9 cellular contexts compared by ENCODE assay signal in the genomic region with DNA sequence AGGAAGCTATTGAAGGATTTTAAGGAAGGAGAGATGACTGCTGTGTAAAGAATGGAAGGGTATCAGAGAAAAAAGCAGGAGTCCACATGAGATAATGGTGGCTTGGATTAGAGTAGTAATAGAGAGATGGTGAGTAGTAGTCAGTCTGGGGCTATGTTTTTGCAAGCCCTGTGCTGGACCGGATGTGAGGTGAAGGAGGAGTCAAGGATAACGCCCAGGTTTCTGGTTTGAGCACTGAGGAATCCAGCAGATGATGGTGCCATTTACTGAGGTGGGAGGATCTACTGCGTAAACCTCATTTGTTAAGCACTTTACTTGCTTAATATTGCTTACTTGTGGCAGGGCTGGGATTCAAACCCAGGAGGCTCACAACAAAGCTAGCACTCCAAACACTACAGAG. TPM values are rescaled to one million over a fixed set of nuclear protein-coding genes. Genes with fewer than 3 reads are reported as not detected.
DNase-seq lines count a peak whose midpoint lies in the region; ATAC-seq and TF ChIP-seq lines count a peak whose summit lies in the region.
"Had no signal": no experiment of that assay in that cellular context is flagged by ENCODE, and none has a peak within 500 bp of the region (broad histone marks: within the 10 kb centered on the region; RNA-seq: fewer than 3 reads in every experiment).

No MANE protein-coding gene starts in this region.

- H3K4me3 ChIP-seq in A673 (ENCODE audit: low read depth, low read length, poor library complexity, severe bottlenecking) (peak overlapping the region; percentile 98), HL-60 (replicated peaks; ENCODE audit: insufficient read depth, low read length) (peak overlapping the region; percentile 92; the same call in 1 of the 2 replicates), body of pancreas (no peak overlapping the region), H7 (ENCODE audit: insufficient read depth, low read depth, low read length) (no peak overlapping the region)

- H3K27me3 ChIP-seq in A673 (replicated peaks; ENCODE audit: insufficient read depth, low read depth, low read length, poor library complexity), result no peaks in the 10 kb centered on the region
- no peaks in the 10 kb centered on the region for H3K27me3 ChIP-seq in HL-60 (ENCODE audit: insufficient read depth, poor library complexity, severe bottlenecking)
- no peaks in the 10 kb centered on the region for H3K27me3 ChIP-seq in body of pancreas
- H3K27me3 ChIP-seq in H7 (ENCODE audit: control insufficient read depth, insufficient read depth, low read length), result no peaks in the 10 kb centered on the region

- TF ChIP-seq CTCF in A673 (conservative IDR thresholded peaks at IDR 0.05; ENCODE audit: low read depth, low read length) (no peak), HL-60 (IDR thresholded peaks at IDR 0.05; ENCODE audit: insufficient read depth, low read length) (no peak), body of pancreas (IDR thresholded peaks at IDR 0.05) (no peak), mesothelial cell of epicardium (IDR thresholded peaks at IDR 0.05; ENCODE audit: unreplicated experiment) (no peak)

- CTCF ChIA-PET in A673 (lab: Charles Lee), result no interaction called here

- peak overlapping the region; percentile 84 for H3K4me3 Mint-ChIP-seq in mesothelial cell of epicardium

- H3K9me3 Mint-ChIP-seq in mesothelial cell of epicardium, result no peaks in the 10 kb centered on the region

- 67 to 73% methylated on average over 3 of the region's 3 CpGs for WGBS in body of pancreas, 2 donors

- POLR2A ChIA-PET in A673 (lab: Charles Lee; ENCODE audit: low non-redundant PET), result no interaction called here

- no peaks in the 10 kb centered on the region for H3K36me3 Mint-ChIP-seq in mesothelial cell of epicardium

- H3K27ac Mint-ChIP-seq in mesothelial cell of epicardium, result peak overlapping the region; percentile 93

- peaks cover 29% of the 10 kb centered on the region for H3K4me1 Mint-ChIP-seq in mesothelial cell of epicardium

- intact Hi-C loops in A673 (cut with micrococcal nuclease; ENCODE audit: unreplicated experiment) (no loop called here), body of pancreas (cut with DNase I) (loop anchor here (10.0 kb wide), 2 partner anchors 55 to 365 kb away; a partner anchor contains a TSS)

- H3K27ac ChIP-seq in A673 (ENCODE audit: low read depth, low read length, poor library complexity, severe bottlenecking), result peak overlapping the region; percentile 92
- peak overlapping the region; percentile 95; the same call in 1 of the 2 replicates for H3K27ac ChIP-seq in HL-60 (replicated peaks)
- peak overlapping the region; percentile 72 to 93 (median 86) for H3K27ac ChIP-seq in body of pancreas

- H3K36me3 ChIP-seq in A673 (ENCODE audit: insufficient read depth, low read length, poor library complexity, severe bottlenecking) (peaks cover 6% of the 10 kb centered on the region), body of pancreas (replicated peaks in 1 of 2; ENCODE audit: insufficient read depth in 1 of 2, low read depth in 2 of 2) (peaks cover 0 to 3% of the 10 kb centered on the region in 2 donors), H7 (replicated peaks; ENCODE audit: control insufficient read depth, insufficient read depth, low read length) (no peaks in the 10 kb centered on the region)

- TF ChIP-seq POLR2A in body of pancreas (IDR thresholded peaks at IDR 0.05), result no peak

- ATAC-seq in body of pancreas (no peak), GM19023 (IDR thresholded peaks at IDR 0.05; ENCODE audit: unreplicated experiment) (no peak)

- H3K27me3 Mint-ChIP-seq in mesothelial cell of epicardium (ENCODE audit: low read depth), result no peaks in the 10 kb centered on the region

- H3K4me1 ChIP-seq in A673 (ENCODE audit: insufficient read depth, low read length, poor library complexity, severe bottlenecking), result peaks cover 11% of the 10 kb centered on the region
- peaks cover 36% of the 10 kb centered on the region for H3K4me1 ChIP-seq in body of pancreas

- H3K9me3 ChIP-seq in A673 (ENCODE audit: low read depth, low read length, poor library complexity, severe bottlenecking), result no peaks in the 10 kb centered on the region
- no peaks in the 10 kb centered on the region for H3K9me3 ChIP-seq in body of pancreas

- DNase-seq in A673 (ENCODE audit: low spot score), result no peak
- DNase-seq in HL-60 (ENCODE audit: low read depth in 1 of 2, low spot score in 1 of 2), result no peak
- no peak for DNase-seq in body of pancreas
- no peak for DNase-seq in mesothelial cell of epicardium (ENCODE audit: low spot score in 2 of 2, unreplicated experiment in 2 of 2)
- DNase-seq in NCI-H82 treated with DMSO at 0.1 percent for 48 hours (lab: John Stamatoyannopoulos, UW; ENCODE audit: unreplicated experiment), result no peak
- DNase-seq in H7, result no peak
- DNase-seq in COLO668 (lab: John Stamatoyannopoulos, UW; ENCODE audit: unreplicated experiment), result no peak

- BruUV-seq in A673 (replicated peaks; lab: Mats Ljungman, UMichigan), result no TSS peak

RNA-seq across cellular contexts. Expression of a gene that starts 1.1 kb away (rescaled TPM):
- 7.3 and 7.5 TPM in 2 replicates for total RNA-seq in A673 (2021)
- total RNA-seq in body of pancreas, result 1 to 10 TPM; 2.1 to 3.0 TPM
- 3.9 to 4.8 TPM (median 4.7 TPM) in 3 replicates for total RNA-seq in mesothelial cell of epicardium
- 3.9 and 4.4 TPM in 2 replicates for total RNA-seq in H7 (2014; rRNA removed; shearing (Covaris generic))

RNA-seq across cellular contexts. Expression of a gene that starts 1.2 kb away (rescaled TPM):
- total RNA-seq in A673 (2021) (52.6 and 55.6 TPM in 2 replicates), body of pancreas (10 to 100 TPM; 22.6 to 43.5 TPM), mesothelial cell of epicardium (49.6 to 53.1 TPM (median 52.8 TPM) in 3 replicates)
- 23.8 and 30.7 TPM in 2 replicates for total RNA-seq in H7 (2014; rRNA removed; shearing (Covaris generic))

RNA-seq across cellular contexts. Expression of a gene that starts 38.8 kb away (rescaled TPM):
- 83.0 and 96.6 TPM in 2 replicates for total RNA-seq in A673 (2021)
- total RNA-seq in body of pancreas, result 1 to 10 TPM; 2.3 to 6.5 TPM
- total RNA-seq in mesothelial cell of epicardium, result 15.4 to 16.5 TPM (median 15.9 TPM) in 3 replicates
- 6.1 and 6.7 TPM in 2 replicates for total RNA-seq in H7 (2014; rRNA removed; shearing (Covaris generic))

RNA-seq across cellular contexts. Expression of a gene that starts 54.8 kb away (rescaled TPM):
- total RNA-seq in A673 (2021) (0.39 and 0.49 TPM in 2 replicates), body of pancreas (not detected), mesothelial cell of epicardium (0.18 to 0.38 TPM (median 0.29 TPM) in 3 replicates)
- not detected in 2 replicates for total RNA-seq in H7 (2014; rRNA removed; shearing (Covaris generic))
- total RNA-seq: dermis blood vessel endothelial cell had no signal

Comparison
In these comparisons a context has a peak if more than half of its experiments do, and no peak if none do; other contexts are left out.
1. H3K4me3 ChIP-seq: peak in A673 (single experiment) and HL-60 (single experiment); none in body of pancreas (0 of 2) and H7 (single experiment).
2. Peak in every context shown above with its lines, with median percentiles within 50 percentile points of each other: H3K27ac ChIP-seq.